In genomic region chr1:162297208-162297607, GRCh38 we compare ENCODE assay signal across 27 cellular contexts.
DNase-seq lines count a peak whose midpoint lies in the region; ATAC-seq, FAIRE-seq and TF ChIP-seq lines count a peak whose summit lies in the region.
"Had no signal": no experiment of that assay in that cellular context is flagged by ENCODE, and none has a peak within 500 bp of the region (broad histone marks: within the 10 kb centered on the region; RNA-seq: fewer than 3 reads in every experiment).

No MANE protein-coding gene starts in this region.

- no peak for FAIRE-seq in GM19239 (lab: Jason Lieb, UNC)
- FAIRE-seq: GM18507, RCC 7860 had no signal

- DNase-seq in activated CD8-positive, alpha-beta T cell treated with anti-CD3 and anti-CD28 coated beads, Interleukin-2, amount 10 ng/mL, durations not matched to agents 7 days and 5 days: no peak
- DNase-seq in activated CD8-positive, alpha-beta T cell treated with anti-CD3 and anti-CD28 coated beads for 36 hours: no peak
- DNase-seq in NK-92 (lab: John Stamatoyannopoulos, UW; ENCODE audit: unreplicated experiment) (peak; percentile 63), immature natural killer cell (peak; percentile 70 to 74 (median 72)), ecto neural progenitor cell (ENCODE audit: low spot score) (no peak), SKM-1 (lab: John Stamatoyannopoulos, UW; ENCODE audit: unreplicated experiment) (no peak), GM19239 (ENCODE audit: insufficient read length, low spot score) (no peak)
- DNase-seq: ACHN, BE2C, Calu3, DMS79 treated with DMSO at 0.1 percent for 48 hours, GF-D8, GOT3, HFFc6, NCI-H1092, NCI-H1417 treated with DMSO at 0.1 percent for 48 hours, NCI-H1694 treated with DMSO at 0.1 percent for 48 hours, NCI-H2081 treated with DMSO at 0.1 percent for 48 hours, NCI-H2171, NCI-H226, NCI-H510A, NCI-H69, SIG-M5 had no signal

- no peak for TF ChIP-seq CTCF in activated CD8-positive, alpha-beta T cell treated with anti-CD3 and anti-CD28 coated beads for 36 hours (IDR thresholded peaks at IDR 0.05)

- no peak overlapping the region for H3K4me3 Mint-ChIP-seq in activated CD8-positive, alpha-beta T cell treated with anti-CD3 and anti-CD28 coated beads, Interleukin-2, amount 10 ng/mL, durations not matched to agents 7 days and 5 days
- no peak overlapping the region for H3K4me3 Mint-ChIP-seq in activated CD8-positive, alpha-beta T cell treated with anti-CD3 and anti-CD28 coated beads for 36 hours
- H3K4me3 Mint-ChIP-seq in immature natural killer cell: peak overlapping the region; percentile 28 to 77 (median 67)
- H3K4me3 Mint-ChIP-seq: HFFc6, IgD-negative memory B cell had no signal

- H3K27me3 Mint-ChIP-seq in activated CD8-positive, alpha-beta T cell treated with anti-CD3 and anti-CD28 coated beads, Interleukin-2, amount 10 ng/mL, durations not matched to agents 7 days and 5 days (ENCODE audit: low read depth): peaks cover 5% of the 10 kb centered on the region
- peaks cover 12% of the 10 kb centered on the region for H3K27me3 Mint-ChIP-seq in activated CD8-positive, alpha-beta T cell treated with anti-CD3 and anti-CD28 coated beads for 36 hours
- peaks cover 5 to 13% (median 5%) of the 10 kb centered on the region in 3 donors for H3K27me3 Mint-ChIP-seq in immature natural killer cell (ENCODE audit: low read depth in 3 of 3)

- no peaks in the 10 kb centered on the region for H3K9me3 Mint-ChIP-seq in activated CD8-positive, alpha-beta T cell treated with anti-CD3 and anti-CD28 coated beads, Interleukin-2, amount 10 ng/mL, durations not matched to agents 7 days and 5 days (ENCODE audit: insufficient read depth)
- H3K9me3 Mint-ChIP-seq in activated CD8-positive, alpha-beta T cell treated with anti-CD3 and anti-CD28 coated beads for 36 hours: no peaks in the 10 kb centered on the region
- H3K9me3 Mint-ChIP-seq in immature natural killer cell: no peaks in the 10 kb centered on the region
- H3K9me3 Mint-ChIP-seq: HFFc6 had no signal

- intact Hi-C loops in activated CD8-positive, alpha-beta T cell treated with anti-CD3 and anti-CD28 coated beads for 36 hours (cut with micrococcal nuclease): no loop called here

- ATAC-seq in activated CD8-positive, alpha-beta T cell treated with anti-CD3 and anti-CD28 coated beads, Interleukin-2, amount 10 ng/mL, durations not matched to agents 7 days and 5 days: no peak
- ATAC-seq in activated CD8-positive, alpha-beta T cell treated with anti-CD3 and anti-CD28 coated beads for 36 hours: no peak
- ATAC-seq: SK-N-SH treated with all-trans-retinoic acid at 6 μM for 48 hours had no signal

- H3K4me1 Mint-ChIP-seq in activated CD8-positive, alpha-beta T cell treated with anti-CD3 and anti-CD28 coated beads, Interleukin-2, amount 10 ng/mL, durations not matched to agents 7 days and 5 days (ENCODE audit: low read depth): no peaks in the 10 kb centered on the region
- H3K4me1 Mint-ChIP-seq in activated CD8-positive, alpha-beta T cell treated with anti-CD3 and anti-CD28 coated beads for 36 hours (ENCODE audit: low read depth): no peaks in the 10 kb centered on the region
- H3K4me1 Mint-ChIP-seq in immature natural killer cell: peaks cover 45 to 51% of the 10 kb centered on the region in 2 donors
- H3K4me1 Mint-ChIP-seq: IgD-negative memory B cell had no signal

- peak overlapping the region; percentile 19 for H3K27ac Mint-ChIP-seq in activated CD8-positive, alpha-beta T cell treated with anti-CD3 and anti-CD28 coated beads, Interleukin-2, amount 10 ng/mL, durations not matched to agents 7 days and 5 days
- H3K27ac Mint-ChIP-seq in activated CD8-positive, alpha-beta T cell treated with anti-CD3 and anti-CD28 coated beads for 36 hours: no peak overlapping the region
- peak overlapping the region; percentile 52 to 89 (median 78) for H3K27ac Mint-ChIP-seq in immature natural killer cell
- H3K27ac Mint-ChIP-seq: HFFc6, IgD-negative memory B cell had no signal

- POLR2A ChIA-PET in activated CD8-positive, alpha-beta T cell treated with anti-CD3 and anti-CD28 coated beads, Interleukin-2, amount 10 ng/mL, durations not matched to agents 7 days and 5 days (lab: Charles Lee): no interaction called here
- POLR2A ChIA-PET in activated CD8-positive, alpha-beta T cell treated with anti-CD3 and anti-CD28 coated beads for 36 hours (lab: Charles Lee): no interaction called here

- CTCF ChIA-PET in activated CD8-positive, alpha-beta T cell treated with anti-CD3 and anti-CD28 coated beads, Interleukin-2, amount 10 ng/mL, durations not matched to agents 7 days and 5 days (lab: Charles Lee): no interaction called here
- CTCF ChIA-PET in activated CD8-positive, alpha-beta T cell treated with anti-CD3 and anti-CD28 coated beads for 36 hours (lab: Charles Lee): no interaction called here

- no peaks in the 10 kb centered on the region for H3K36me3 Mint-ChIP-seq in activated CD8-positive, alpha-beta T cell treated with anti-CD3 and anti-CD28 coated beads, Interleukin-2, amount 10 ng/mL, durations not matched to agents 7 days and 5 days (ENCODE audit: low read depth)
- H3K36me3 Mint-ChIP-seq in activated CD8-positive, alpha-beta T cell treated with anti-CD3 and anti-CD28 coated beads for 36 hours (ENCODE audit: low read depth): no peaks in the 10 kb centered on the region
- no peaks in the 10 kb centered on the region for H3K36me3 Mint-ChIP-seq in immature natural killer cell
- H3K36me3 Mint-ChIP-seq: IgD-negative memory B cell had no signal

Comparison
In these comparisons a context has a peak if more than half of its experiments do, and no peak if none do; other contexts are left out.
1. DNase-seq: peak in NK-92 (single experiment) and immature natural killer cell (3 of 3); none in activated CD8-positive, alpha-beta T cell treated with anti-CD3 and anti-CD28 coated beads, Interleukin-2, amount 10 ng/mL, durations not matched to agents 7 days and 5 days (single experiment), activated CD8-positive, alpha-beta T cell treated with anti-CD3 and anti-CD28 coated beads for 36 hours (single experiment), ecto neural progenitor cell (single experiment), SKM-1 (single experiment) and GM19239 (single experiment).
2. H3K4me3 Mint-ChIP-seq: peak in immature natural killer cell (5 of 5); none in activated CD8-positive, alpha-beta T cell treated with anti-CD3 and anti-CD28 coated beads, Interleukin-2, amount 10 ng/mL, durations not matched to agents 7 days and 5 days (single experiment) and activated CD8-positive, alpha-beta T cell treated with anti-CD3 and anti-CD28 coated beads for 36 hours (single experiment).